ENCODE assay signal across 28 cellular contexts in genomic region chr1:57711326-57711725, GRCh38.
DNase-seq lines count a peak whose midpoint lies in the region; ATAC-seq and TF ChIP-seq lines count a peak whose summit lies in the region.
"Had no signal": no experiment of that assay in that cellular context is flagged by ENCODE, and none has a peak within 500 bp of the region (broad histone marks: within the 10 kb centered on the region; RNA-seq: fewer than 3 reads in every experiment).

No MANE protein-coding gene starts in this region.

- no peak overlapping the region for H3K27ac Mint-ChIP-seq in WTC11
- H3K27ac Mint-ChIP-seq: activated CD8-positive, alpha-beta T cell treated with anti-CD3 and anti-CD28 coated beads for 36 hours; activated naive CD8-positive, alpha-beta T cell treated with anti-CD3 and anti-CD28 coated beads, Interleukin-2, amount 10 ng/mL, durations not matched to agents 7 days and 5 days; nephron; stimulated activated naive B cell treated with anti-CD40 and anti-IgM and Interleukin-4, amounts not matched to agents 10 μg/mL and 1 μg/mL and 100 μg/mL, for 72 hours had no signal

- TF ChIP-seq RAD21 in SK-N-SH (IDR thresholded peaks at IDR 0.05; ENCODE audit: low read length) (0 out of 2 replicates have a peak, but pooled peaks have one; percentile 19), neural cell (conservative IDR thresholded peaks at IDR 0.05) (peak; percentile 30)

- ATAC-seq in SK-N-SH treated with all-trans-retinoic acid at 6 μM for 48 hours, result no peak; the same call in 2 of the 3 replicates
- peak; percentile 81 for ATAC-seq in WTC11
- no peak for ATAC-seq in GM18858 (IDR thresholded peaks at IDR 0.05; ENCODE audit: unreplicated experiment)
- ATAC-seq: activated CD8-positive, alpha-beta T cell treated with anti-CD3 and anti-CD28 coated beads for 36 hours; mucosa of descending colon; right cardiac atrium; stimulated activated naive B cell treated with anti-CD40 and anti-IgM and Interleukin-4, amounts not matched to agents 10 μg/mL and 1 μg/mL and 100 μg/mL, for 72 hours had no signal

- no peaks in the 10 kb centered on the region for H4K20me1 ChIP-seq in SK-N-SH (ENCODE audit: insufficient read depth)
- no peaks in the 10 kb centered on the region for H4K20me1 ChIP-seq in neural cell (ENCODE audit: insufficient read depth)

- no peak overlapping the region for H3K4me3 Mint-ChIP-seq in WTC11
- H3K4me3 Mint-ChIP-seq: activated CD8-positive, alpha-beta T cell treated with anti-CD3 and anti-CD28 coated beads for 36 hours; activated naive CD8-positive, alpha-beta T cell treated with anti-CD3 and anti-CD28 coated beads, Interleukin-2, amount 10 ng/mL, durations not matched to agents 7 days and 5 days; nephron; stimulated activated naive B cell treated with anti-CD40 and anti-IgM and Interleukin-4, amounts not matched to agents 10 μg/mL and 1 μg/mL and 100 μg/mL, for 72 hours had no signal

- H3K9me3 Mint-ChIP-seq in WTC11, result peaks cover 5% of the 10 kb centered on the region
- H3K9me3 Mint-ChIP-seq: activated CD8-positive, alpha-beta T cell treated with anti-CD3 and anti-CD28 coated beads for 36 hours; activated naive CD8-positive, alpha-beta T cell treated with anti-CD3 and anti-CD28 coated beads, Interleukin-2, amount 10 ng/mL, durations not matched to agents 7 days and 5 days had no signal

- H2AFZ ChIP-seq in SK-N-SH (ENCODE audit: low read depth) (no peak overlapping the region), neural cell (ENCODE audit: low read depth, low read length) (no peak overlapping the region)
- H2AFZ ChIP-seq: parathyroid adenoma, PC-9 had no signal

- H3K27me3 ChIP-seq in SK-N-SH (ENCODE audit: insufficient read depth), result no peaks in the 10 kb centered on the region
- H3K27me3 ChIP-seq in neural cell (ENCODE audit: insufficient read depth, low read depth, low read length), result no peaks in the 10 kb centered on the region
- H3K27me3 ChIP-seq: heart right ventricle, suprapubic skin had no signal

- no peaks in the 10 kb centered on the region for H3F3A ChIP-seq in SK-N-SH (replicated peaks; ENCODE audit: insufficient read depth)
- H3F3A ChIP-seq in neural cell (ENCODE audit: insufficient read depth, low read length, poor library complexity, severe bottlenecking), result no peaks in the 10 kb centered on the region

- TF ChIP-seq CTCF in SK-N-SH (IDR thresholded peaks at IDR 0.05) (no peak), WTC11 (IDR thresholded peaks at IDR 0.05) (no peak), neural cell (IDR thresholded peaks at IDR 0.05; ENCODE audit: poor library complexity, severe bottlenecking) (no peak)

- H3K4me1 Mint-ChIP-seq in WTC11, result peaks cover 14% of the 10 kb centered on the region
- H3K4me1 Mint-ChIP-seq: activated naive CD8-positive, alpha-beta T cell treated with anti-CD3 and anti-CD28 coated beads, Interleukin-2, amount 10 ng/mL, durations not matched to agents 7 days and 5 days; stimulated activated naive B cell treated with anti-CD40 and anti-IgM and Interleukin-4, amounts not matched to agents 10 μg/mL and 1 μg/mL and 100 μg/mL, for 72 hours had no signal

- no peaks in the 10 kb centered on the region for H3K36me3 ChIP-seq in SK-N-SH (replicated peaks in 1 of 2; ENCODE audit: control insufficient read depth in 1 of 2, insufficient read depth in 2 of 2, low read length in 1 of 2)
- no peaks in the 10 kb centered on the region for H3K36me3 ChIP-seq in neural cell (ENCODE audit: insufficient read depth, low read length)
- H3K36me3 ChIP-seq: heart right ventricle, left ventricle myocardium inferior, SJCRH30, suprapubic skin had no signal

- peaks cover 3 to 8% of the 10 kb centered on the region in 2 experiments; a peak in 3 of 4 replicates for H3K4me1 ChIP-seq in SK-N-SH (ENCODE audit: control insufficient read depth in 1 of 2, insufficient read depth in 2 of 2, low read depth in 1 of 2, low read length in 1 of 2)
- H3K4me1 ChIP-seq: left ventricle myocardium inferior, parathyroid adenoma, SJCRH30 had no signal

- TF ChIP-seq EP300 in SK-N-SH (IDR thresholded peaks at IDR 0.05; ENCODE audit: borderline replicate concordance in 1 of 2, low read depth in 1 of 2, low read length in 1 of 2) (no peak), neural cell (conservative IDR thresholded peaks at IDR 0.05; ENCODE audit: poor library complexity, severe bottlenecking) (peak; percentile 76)

- H3K79me2 ChIP-seq in SK-N-SH (ENCODE audit: insufficient read depth), result no peaks in the 10 kb centered on the region
- H3K79me2 ChIP-seq in neural cell (replicated peaks; ENCODE audit: insufficient read depth, low read length), result no peaks in the 10 kb centered on the region
- H3K79me2 ChIP-seq: parathyroid adenoma had no signal

- CTCF ChIA-PET in SK-N-SH (lab: Yijun Ruan, JAX), result no interaction called here
- CTCF ChIA-PET in WTC11 (lab: Charles Lee), result no interaction called here

- no peak for DNase-seq in SK-N-SH
- peak; percentile 57 for DNase-seq in NCI-H1694 (lab: John Stamatoyannopoulos, UW)
- no peak for DNase-seq in WTC11 (ENCODE audit: low spot score)
- DNase-seq in SIG-M5 treated with dmso at 0.1 percent for 504 hours (lab: John Stamatoyannopoulos, UW; ENCODE audit: unreplicated experiment), result no peak
- no peak for DNase-seq in effector CD4-positive, alpha-beta T cell
- DNase-seq: activated CD4-positive, alpha-beta T cell treated with anti-CD3 and anti-CD28 coated beads for 1 hour; activated CD8-positive, alpha-beta T cell treated with anti-CD3 and anti-CD28 coated beads for 36 hours; activated naive CD8-positive, alpha-beta T cell treated with anti-CD3 and anti-CD28 coated beads, Interleukin-2, amount 10 ng/mL, durations not matched to agents 7 days and 5 days; C1 segment of cervical spinal cord; cerebellar nuclear complex; heart right ventricle; IMR-90; left ventricle myocardium inferior; mucosa of descending colon; NCI-H1092 treated with DMSO at 0.1 percent for 48 hours; NK-92 treated with Interleukin-12 subunit alpha and Interleukin-12 subunit beta, amount 100 ng/mL, for 24 hours; PC-9; right cardiac atrium; stimulated activated CD4-positive, alpha-beta T cell treated with anti-CD3 and anti-CD28 coated beads, Interleukin-4, amount 100 ng/mL, for 24 hours; stimulated activated naive B cell treated with anti-CD40 and anti-IgM and Interleukin-4, amounts not matched to agents 10 μg/mL and 1 μg/mL and 100 μg/mL, for 72 hours; T-helper 1 cell had no signal

- no peak overlapping the region; a peak in 1 of 4 replicates for H3K27ac ChIP-seq in SK-N-SH (ENCODE audit: low read depth in 2 of 2, low read length in 1 of 2)
- peak overlapping the region; percentile 50 for H3K27ac ChIP-seq in neural cell (ENCODE audit: low read length)
- H3K27ac ChIP-seq: heart right ventricle, left ventricle myocardium inferior, parathyroid adenoma, PC-9, SJCRH30, suprapubic skin had no signal

- POLR2A ChIA-PET in SK-N-SH (lab: Yijun Ruan, JAX) (no interaction called here), WTC11 (lab: Charles Lee) (no interaction called here)

- H3K9me2 ChIP-seq in SK-N-SH (no peaks in the 10 kb centered on the region), neural cell (ENCODE audit: insufficient read depth, low read length) (no peaks in the 10 kb centered on the region)

- H3K4me3 ChIP-seq in SK-N-SH (ENCODE audit: low read depth in 2 of 2, low read length in 1 of 2) (no peak overlapping the region), neural cell (ENCODE audit: low read length) (peak overlapping the region; percentile 14)
- H3K4me3 ChIP-seq: heart right ventricle, left ventricle myocardium inferior, mucosa of descending colon, PC-9, SJCRH30, suprapubic skin had no signal

- H3K9me3 ChIP-seq in SK-N-SH (no peaks in the 10 kb centered on the region), neural cell (ENCODE audit: low read length) (no peaks in the 10 kb centered on the region)
- H3K9me3 ChIP-seq: left ventricle myocardium inferior, mucosa of descending colon, SJCRH30, suprapubic skin had no signal

- WGBS in SK-N-SH (ENCODE audit: low lambda C conversion rate), result 84% methylated on average over 2 of the region's 2 CpGs

- H3K9ac ChIP-seq in SK-N-SH (no peak overlapping the region), neural cell (ENCODE audit: low read length) (peak overlapping the region; percentile 10)
- H3K9ac ChIP-seq: parathyroid adenoma had no signal

- H3K4me2 ChIP-seq in SK-N-SH (no peak overlapping the region), neural cell (ENCODE audit: low read length) (peak overlapping the region; percentile 31)
- H3K4me2 ChIP-seq: PC-9 had no signal

- no peaks in the 10 kb centered on the region for H3K27me3 Mint-ChIP-seq in WTC11 (ENCODE audit: low read depth)
- H3K27me3 Mint-ChIP-seq: activated CD8-positive, alpha-beta T cell treated with anti-CD3 and anti-CD28 coated beads for 36 hours; activated naive CD8-positive, alpha-beta T cell treated with anti-CD3 and anti-CD28 coated beads, Interleukin-2, amount 10 ng/mL, durations not matched to agents 7 days and 5 days had no signal

- 0 out of 2 replicates have a peak, but pooled peaks cover 3% of the 10 kb centered on the region for H3K36me3 Mint-ChIP-seq in WTC11
- H3K36me3 Mint-ChIP-seq: activated naive CD8-positive, alpha-beta T cell treated with anti-CD3 and anti-CD28 coated beads, Interleukin-2, amount 10 ng/mL, durations not matched to agents 7 days and 5 days; stimulated activated naive B cell treated with anti-CD40 and anti-IgM and Interleukin-4, amounts not matched to agents 10 μg/mL and 1 μg/mL and 100 μg/mL, for 72 hours had no signal

TF ChIP-seq in SK-N-SH treated with all-trans-retinoic acid at 6 μM for 48 hours, 23 proteins besides CTCF, POLR2A, EP300 and RAD21:
- no peak for TF ChIP-seq TOX (CRISPR knock-in tag; IDR thresholded peaks at IDR 0.05; ENCODE audit: borderline replicate concordance)

TF ChIP-seq in neural cell, 6 proteins besides CTCF, POLR2A, EP300 and RAD21 (continues in another document):
- no peak for TF ChIP-seq MXI1 (conservative IDR thresholded peaks at IDR 0.05; ENCODE audit: poor library complexity, severe bottlenecking)
